In the genomic region with DNA sequence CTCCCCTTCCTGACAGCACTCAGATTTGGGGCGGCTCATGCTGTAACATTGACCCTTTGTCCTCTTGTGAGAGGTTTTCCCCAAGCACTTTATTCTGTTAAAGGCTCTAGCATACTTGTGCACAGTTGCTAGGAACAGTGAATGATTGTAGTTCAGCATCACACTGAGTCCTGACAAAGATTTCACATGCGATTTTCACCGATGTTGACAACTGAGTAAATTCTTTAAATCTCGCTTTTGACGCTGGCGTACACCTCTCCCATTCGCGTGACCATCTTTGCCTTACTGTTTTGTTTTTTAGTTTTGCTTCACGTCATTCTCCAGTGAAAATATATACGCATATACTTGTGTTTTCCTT, we compare ENCODE assay signal across 9 cellular contexts. TPM values are rescaled to one million over a fixed set of nuclear protein-coding genes. Genes with fewer than 3 reads are reported as not detected.
DNase-seq lines count a peak whose midpoint lies in the region; ATAC-seq and TF ChIP-seq lines count a peak whose summit lies in the region.
"Had no signal": no experiment of that assay in that cellular context is flagged by ENCODE, and none has a peak within 500 bp of the region (broad histone marks: within the 10 kb centered on the region; RNA-seq: fewer than 3 reads in every experiment).

No MANE protein-coding gene starts in this region.

- peak; percentile 4 for ATAC-seq in GM18498 (IDR thresholded peaks at IDR 0.05; ENCODE audit: unreplicated experiment)
- no peak for ATAC-seq in activated CD4-positive, alpha-beta T cell treated with anti-CD3 and anti-CD28 coated beads for 36 hours

- H3K4me1 Mint-ChIP-seq in activated CD4-positive, alpha-beta T cell treated with anti-CD3 and anti-CD28 coated beads for 36 hours = peaks cover 16% of the 10 kb centered on the region

- H3K9me3 Mint-ChIP-seq in activated CD4-positive, alpha-beta T cell treated with anti-CD3 and anti-CD28 coated beads for 36 hours (ENCODE audit: low read depth) = no peaks in the 10 kb centered on the region
- H3K9me3 Mint-ChIP-seq: dendritic cell treated with granulocyte-macrophage colony-stimulating factor and Interleukin-4, amounts not matched to agents 40 ng/mL and 50 ng/mL, for 4 days had no signal

- no peak overlapping the region for H3K27ac Mint-ChIP-seq in activated CD4-positive, alpha-beta T cell treated with anti-CD3 and anti-CD28 coated beads for 36 hours
- H3K27ac Mint-ChIP-seq: dendritic cell treated with granulocyte-macrophage colony-stimulating factor and Interleukin-4, amounts not matched to agents 40 ng/mL and 50 ng/mL, for 4 days had no signal

- no peaks in the 10 kb centered on the region for H3K27me3 ChIP-seq in OCI-LY1 (ENCODE audit: insufficient read depth, low read length)

- peaks cover 14% of the 10 kb centered on the region for H3K36me3 Mint-ChIP-seq in activated CD4-positive, alpha-beta T cell treated with anti-CD3 and anti-CD28 coated beads for 36 hours (ENCODE audit: low read depth)

- H3K36me3 ChIP-seq in OCI-LY1 (ENCODE audit: insufficient read depth, low read length) = peaks cover 12% of the 10 kb centered on the region; the same call in 1 of the 2 replicates

- no peak for DNase-seq in fibroblast of pulmonary artery (ENCODE audit: low read depth)
- DNase-seq in retinal pigment epithelial cell (ENCODE audit: low read depth) = no peak
- DNase-seq in activated gamma-delta T cell treated with Interleukin-2 at 50 U/mL for 16 hours = no peak
- no peak for DNase-seq in 8988T
- no peak for DNase-seq in stimulated activated CD8-positive, alpha-beta memory T cell treated with anti-CD3 and anti-CD28 coated beads, Interleukin-4, amount 100 ng/mL, for 48 hours
- no peak for DNase-seq in activated CD4-positive, alpha-beta T cell treated with anti-CD3 and anti-CD28 coated beads for 36 hours

- no peaks in the 10 kb centered on the region for H3F3A ChIP-seq in OCI-LY1 (ENCODE audit: insufficient read depth, low read length)

- H4K20me1 ChIP-seq in OCI-LY1 (ENCODE audit: insufficient read depth, low read length) = no peaks in the 10 kb centered on the region

- peak overlapping the region; percentile 87 for H3K9ac ChIP-seq in OCI-LY1 (ENCODE audit: low read length)

- no peaks in the 10 kb centered on the region for H3K27me3 Mint-ChIP-seq in activated CD4-positive, alpha-beta T cell treated with anti-CD3 and anti-CD28 coated beads for 36 hours

- peak overlapping the region; percentile 82 for H3K4me2 ChIP-seq in OCI-LY1 (ENCODE audit: low read length)

- POLR2A ChIA-PET in activated CD4-positive, alpha-beta T cell treated with anti-CD3 and anti-CD28 coated beads for 36 hours (lab: Charles Lee) = interaction anchor here (0.6 kb wide), 1 partner anchor 19 kb away, joined by 7 read pairs; no protein-coding TSS in a partner anchor

- TF ChIP-seq CTCF in OCI-LY1 (IDR thresholded peaks at IDR 0.05; ENCODE audit: low read length) (no peak), fibroblast of pulmonary artery (IDR thresholded peaks at IDR 0.05; ENCODE audit: low read length, missing control alignments) (no peak), retinal pigment epithelial cell (conservative IDR thresholded peaks at IDR 0.05; ENCODE audit: low read depth, low read length) (no peak)

- no peaks in the 10 kb centered on the region for H3K9me3 ChIP-seq in OCI-LY1 (ENCODE audit: low read length)

- CTCF ChIA-PET in activated CD4-positive, alpha-beta T cell treated with anti-CD3 and anti-CD28 coated beads for 36 hours (lab: Charles Lee) = interaction anchor here (1.1 to 1.4 kb wide), 3 partner anchors 16 to 76 kb away, joined by 3 read pairs; no protein-coding TSS in a partner anchor

- peaks cover 22% of the 10 kb centered on the region for H3K4me1 ChIP-seq in OCI-LY1 (ENCODE audit: insufficient read depth, low read length, severe bottlenecking)

- H3K4me3 ChIP-seq in OCI-LY1 (ENCODE audit: low read depth, low read length, poor library complexity, severe bottlenecking) = peak overlapping the region; percentile 80
- peak overlapping the region; percentile 90 for H3K4me3 ChIP-seq in fibroblast of pulmonary artery (replicated peaks; ENCODE audit: low read depth, low read length)
- H3K4me3 ChIP-seq in retinal pigment epithelial cell (ENCODE audit: low read length) = peak overlapping the region; percentile 72

- H2AFZ ChIP-seq in OCI-LY1 (ENCODE audit: low read length) = no peak overlapping the region

- H3K79me2 ChIP-seq in OCI-LY1 (ENCODE audit: insufficient read depth, low read length) = peaks cover 22% of the 10 kb centered on the region

- H3K9me2 ChIP-seq in OCI-LY1 (ENCODE audit: low read depth, low read length) = no peaks in the 10 kb centered on the region

- no peak overlapping the region for H3K4me3 Mint-ChIP-seq in activated CD4-positive, alpha-beta T cell treated with anti-CD3 and anti-CD28 coated beads for 36 hours
- H3K4me3 Mint-ChIP-seq: dendritic cell treated with granulocyte-macrophage colony-stimulating factor and Interleukin-4, amounts not matched to agents 40 ng/mL and 50 ng/mL, for 4 days had no signal

- peak overlapping the region; percentile 42 for H3K27ac ChIP-seq in OCI-LY1 (ENCODE audit: low read depth, low read length, poor library complexity, severe bottlenecking)

- intact Hi-C loops in activated CD4-positive, alpha-beta T cell treated with anti-CD3 and anti-CD28 coated beads for 36 hours (cut with DNase I, micrococcal nuclease) = loop anchor here in 1 of 2 experiments (5.0 kb wide), 1 partner anchor 757 kb away; the partner anchor contains the start of gene PLGRKT

RNA-seq across cellular contexts. Expression of gene CDC37L1, which starts 0.8 kb away (rescaled TPM):
- 1 to 10 TPM; 8.0 to 9.8 TPM for total RNA-seq in activated CD4-positive, alpha-beta T cell treated with anti-CD3 and anti-CD28 coated beads for 36 hours

RNA-seq across cellular contexts. Expression of gene SPATA6L, which starts 13.9 kb away (rescaled TPM):
- total RNA-seq in activated CD4-positive, alpha-beta T cell treated with anti-CD3 and anti-CD28 coated beads for 36 hours = under 1 TPM; 0.21 to 0.30 TPM

RNA-seq across cellular contexts. Expression of gene PLPP6, which starts 18.1 kb away (rescaled TPM):
- 1 to 10 TPM; 4.3 to 5.0 TPM for total RNA-seq in activated CD4-positive, alpha-beta T cell treated with anti-CD3 and anti-CD28 coated beads for 36 hours
